In the genomic region with DNA sequence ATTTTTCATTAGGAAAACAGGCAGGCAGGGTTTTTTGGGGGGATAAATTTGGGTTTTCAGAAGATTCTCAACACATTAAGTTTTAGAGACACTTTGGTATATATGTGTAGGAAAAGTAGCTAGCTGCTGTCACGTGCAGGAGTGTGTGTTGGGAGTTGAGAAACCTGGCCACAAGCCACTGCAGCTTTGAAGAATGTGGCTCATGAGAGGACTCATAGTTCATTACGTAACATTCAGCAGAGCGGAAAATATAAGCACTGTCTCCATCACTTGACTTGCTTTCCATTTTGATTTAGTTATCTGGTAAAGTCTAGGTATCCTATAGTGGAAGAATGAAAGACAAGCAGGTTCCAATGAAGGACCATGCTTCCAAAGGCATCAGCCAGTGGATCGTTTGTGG, we compare ENCODE assay signal across 9 cellular contexts. TPM values are rescaled to one million over a fixed set of nuclear protein-coding genes. Genes with fewer than 3 reads are reported as not detected.
DNase-seq lines count a peak whose midpoint lies in the region; ATAC-seq and TF ChIP-seq lines count a peak whose summit lies in the region.
"Had no signal": no experiment of that assay in that cellular context is flagged by ENCODE, and none has a peak within 500 bp of the region (broad histone marks: within the 10 kb centered on the region; RNA-seq: fewer than 3 reads in every experiment).

No MANE protein-coding gene starts in this region.

- no peaks in the 10 kb centered on the region for H3K27me3 ChIP-seq in CD4-positive, alpha-beta T cell (ENCODE audit: control insufficient read depth, insufficient read depth, low read length)
- H3K27me3 ChIP-seq in heart right ventricle = no peaks in the 10 kb centered on the region

- H3K4me1 ChIP-seq in heart right ventricle = peaks cover 15 to 97% (median 65%) of the 10 kb centered on the region in 9 donors

- no peaks in the 10 kb centered on the region for H3K36me3 Mint-ChIP-seq in CD4-positive, alpha-beta T cell (ENCODE audit: low read depth)
- no peaks in the 10 kb centered on the region for H3K36me3 Mint-ChIP-seq in activated T-helper 2 cell treated with anti-CD3 and anti-CD28 coated beads, Interferon-gamma antibody, Interleukin-2, Interleukin-4, amounts not matched to agents 10 μg/mL and 5 μg/mL and 100 μg/mL, durations not matched to agents 14 hours and 24 hours and 36 hours (ENCODE audit: low read depth)

- H3K27me3 Mint-ChIP-seq in CD4-positive, alpha-beta T cell = no peaks in the 10 kb centered on the region
- peaks cover 61% of the 10 kb centered on the region for H3K27me3 Mint-ChIP-seq in activated T-helper 2 cell treated with anti-CD3 and anti-CD28 coated beads, Interferon-gamma antibody, Interleukin-2, Interleukin-4, amounts not matched to agents 10 μg/mL and 5 μg/mL and 100 μg/mL, durations not matched to agents 14 hours and 24 hours and 36 hours (ENCODE audit: low read depth)
- H3K27me3 Mint-ChIP-seq: dendritic cell treated with granulocyte-macrophage colony-stimulating factor and Interleukin-4, amounts not matched to agents 40 ng/mL and 50 ng/mL, for 4 days had no signal

- peak in 6 of 10 experiments; percentile 8 to 50 (median 16) for DNase-seq in CD4-positive, alpha-beta T cell
- peak; percentile 35 for DNase-seq in activated T-cell treated with anti-CD3 and anti-CD28 coated beads, Interleukin-2, amount 50 U/mL, for 1 hour
- peak; percentile 42 to 48 for DNase-seq in heart right ventricle
- DNase-seq in stimulated activated CD4-positive, alpha-beta T cell treated with anti-CD3 and anti-CD28 coated beads, Interleukin-1b, Interleukin-23, amount 100 ng/mL, for 48 hours = peak; percentile 52
- no peak for DNase-seq in activated T-helper 2 cell treated with anti-CD3 and anti-CD28 coated beads, Interferon-gamma antibody, Interleukin-2, Interleukin-4, amounts not matched to agents 10 μg/mL and 5 μg/mL and 100 μg/mL, durations not matched to agents 14 hours and 24 hours and 36 hours (ENCODE audit: low spot score)
- no peak for DNase-seq in NCI-H1048 (lab: John Stamatoyannopoulos, UW)

- peak overlapping the region; percentile 60 for H3K27ac Mint-ChIP-seq in CD4-positive, alpha-beta T cell
- H3K27ac Mint-ChIP-seq in activated T-helper 2 cell treated with anti-CD3 and anti-CD28 coated beads, Interferon-gamma antibody, Interleukin-2, Interleukin-4, amounts not matched to agents 10 μg/mL and 5 μg/mL and 100 μg/mL, durations not matched to agents 14 hours and 24 hours and 36 hours = no peak overlapping the region
- H3K27ac Mint-ChIP-seq: dendritic cell treated with granulocyte-macrophage colony-stimulating factor and Interleukin-4, amounts not matched to agents 40 ng/mL and 50 ng/mL, for 4 days had no signal

- H3K9me3 ChIP-seq in CD4-positive, alpha-beta T cell (ENCODE audit: control insufficient read depth, low read length) = no peaks in the 10 kb centered on the region
- no peaks in the 10 kb centered on the region for H3K9me3 ChIP-seq in heart right ventricle

- WGBS in heart right ventricle, 2 donors = 24 to 39% methylated on average over 4 of the region's 4 CpGs

- CTCF ChIA-PET in CD4-positive, alpha-beta T cell (lab: Charles Lee) = interaction anchor here (1.5 to 2.2 kb wide), 3 partner anchors 47 to 65 kb away, joined by 5 to 6 read pairs (median 5); no protein-coding TSS in a partner anchor

- intact Hi-C loops in CD4-positive, alpha-beta T cell (cut with DNase I, micrococcal nuclease) = no loop called here
- intact Hi-C loops in heart right ventricle (cut with DNase I) = loop anchor here in 5 of 10 donors (5.0 to 10.0 kb wide), 5 partner anchors 41 to 389 kb away; a partner anchor contains a TSS
- intact Hi-C loops in activated T-helper 2 cell treated with anti-CD3 and anti-CD28 coated beads, Interferon-gamma antibody, Interleukin-2, Interleukin-4, amounts not matched to agents 10 μg/mL and 5 μg/mL and 100 μg/mL, durations not matched to agents 14 hours and 24 hours and 36 hours (cut with micrococcal nuclease) = no loop called here

- H3K27ac ChIP-seq in CD4-positive, alpha-beta T cell (ENCODE audit: low read depth, low read length) = no peak overlapping the region
- H3K27ac ChIP-seq in heart right ventricle = peak overlapping the region; percentile 20 to 88 (median 60)

- no peaks in the 10 kb centered on the region for H3K9me3 Mint-ChIP-seq in CD4-positive, alpha-beta T cell
- H3K9me3 Mint-ChIP-seq in activated T-helper 2 cell treated with anti-CD3 and anti-CD28 coated beads, Interferon-gamma antibody, Interleukin-2, Interleukin-4, amounts not matched to agents 10 μg/mL and 5 μg/mL and 100 μg/mL, durations not matched to agents 14 hours and 24 hours and 36 hours = no peaks in the 10 kb centered on the region
- H3K9me3 Mint-ChIP-seq: dendritic cell treated with granulocyte-macrophage colony-stimulating factor and Interleukin-4, amounts not matched to agents 40 ng/mL and 50 ng/mL, for 4 days had no signal

- POLR2A ChIA-PET in CD4-positive, alpha-beta T cell (lab: Charles Lee) = interaction anchor here (1.0 to 3.3 kb wide), 2 partner anchors 63 to 65 kb away, joined by 4 to 15 read pairs; no protein-coding TSS in a partner anchor

- no peaks in the 10 kb centered on the region for H3K36me3 ChIP-seq in heart right ventricle

- peaks cover 66% of the 10 kb centered on the region for H3K4me1 Mint-ChIP-seq in CD4-positive, alpha-beta T cell (ENCODE audit: low read depth)
- peaks cover 18% of the 10 kb centered on the region for H3K4me1 Mint-ChIP-seq in activated T-helper 2 cell treated with anti-CD3 and anti-CD28 coated beads, Interferon-gamma antibody, Interleukin-2, Interleukin-4, amounts not matched to agents 10 μg/mL and 5 μg/mL and 100 μg/mL, durations not matched to agents 14 hours and 24 hours and 36 hours (ENCODE audit: low read depth)

- H3K4me3 ChIP-seq in heart right ventricle = peak overlapping the region in 1 of 10 donors; percentile 0

- ATAC-seq in CD4-positive, alpha-beta T cell (ENCODE audit: poor library complexity) = peak; percentile 75
- ATAC-seq in HG03442 (IDR thresholded peaks at IDR 0.05; ENCODE audit: unreplicated experiment) (peak; percentile 48), heart right ventricle (peak in 4 of 8 donors; percentile 31 to 63 (median 35)), HG03108 (IDR thresholded peaks at IDR 0.05; ENCODE audit: unreplicated experiment) (no peak)

- H3K4me3 Mint-ChIP-seq in CD4-positive, alpha-beta T cell = peak overlapping the region; percentile 62
- no peak overlapping the region for H3K4me3 Mint-ChIP-seq in activated T-helper 2 cell treated with anti-CD3 and anti-CD28 coated beads, Interferon-gamma antibody, Interleukin-2, Interleukin-4, amounts not matched to agents 10 μg/mL and 5 μg/mL and 100 μg/mL, durations not matched to agents 14 hours and 24 hours and 36 hours (ENCODE audit: low read depth)
- H3K4me3 Mint-ChIP-seq: dendritic cell treated with granulocyte-macrophage colony-stimulating factor and Interleukin-4, amounts not matched to agents 40 ng/mL and 50 ng/mL, for 4 days had no signal

- TF ChIP-seq CTCF in CD4-positive, alpha-beta T cell (IDR thresholded peaks at IDR 0.05) = no peak
- TF ChIP-seq CTCF in heart right ventricle (IDR thresholded peaks at IDR 0.05) = no peak

RNA-seq across cellular contexts. Expression of a gene that starts 31.2 kb away (rescaled TPM):
- total RNA-seq in CD4-positive, alpha-beta T cell = 10 to 100 TPM; 40.2 to 48.1 TPM
- total RNA-seq in heart right ventricle = 10 to 100 TPM; 18.1 to 28.0 (median 22.4) TPM
- 10 to 100 TPM; 10.1 to 11.0 TPM for polyA plus RNA-seq in heart right ventricle
- 40.2 and 43.1 TPM in 2 replicates for total RNA-seq in activated T-helper 2 cell treated with anti-CD3 and anti-CD28 coated beads, Interferon-gamma antibody, Interleukin-2, Interleukin-4, amounts not matched to agents 10 μg/mL and 5 μg/mL and 100 μg/mL, durations not matched to agents 14 hours and 24 hours and 36 hours

Comparison
In these comparisons a context has a peak if more than half of its experiments do, and no peak if none do; other contexts are left out.
1. DNase-seq: peak in CD4-positive, alpha-beta T cell (6 of 10), activated T-cell treated with anti-CD3 and anti-CD28 coated beads, Interleukin-2, amount 50 U/mL, for 1 hour (single experiment), heart right ventricle (2 of 2) and stimulated activated CD4-positive, alpha-beta T cell treated with anti-CD3 and anti-CD28 coated beads, Interleukin-1b, Interleukin-23, amount 100 ng/mL, for 48 hours (single experiment); none in activated T-helper 2 cell treated with anti-CD3 and anti-CD28 coated beads, Interferon-gamma antibody, Interleukin-2, Interleukin-4, amounts not matched to agents 10 μg/mL and 5 μg/mL and 100 μg/mL, durations not matched to agents 14 hours and 24 hours and 36 hours (single experiment) and NCI-H1048 (single experiment).